In the genomic region with DNA sequence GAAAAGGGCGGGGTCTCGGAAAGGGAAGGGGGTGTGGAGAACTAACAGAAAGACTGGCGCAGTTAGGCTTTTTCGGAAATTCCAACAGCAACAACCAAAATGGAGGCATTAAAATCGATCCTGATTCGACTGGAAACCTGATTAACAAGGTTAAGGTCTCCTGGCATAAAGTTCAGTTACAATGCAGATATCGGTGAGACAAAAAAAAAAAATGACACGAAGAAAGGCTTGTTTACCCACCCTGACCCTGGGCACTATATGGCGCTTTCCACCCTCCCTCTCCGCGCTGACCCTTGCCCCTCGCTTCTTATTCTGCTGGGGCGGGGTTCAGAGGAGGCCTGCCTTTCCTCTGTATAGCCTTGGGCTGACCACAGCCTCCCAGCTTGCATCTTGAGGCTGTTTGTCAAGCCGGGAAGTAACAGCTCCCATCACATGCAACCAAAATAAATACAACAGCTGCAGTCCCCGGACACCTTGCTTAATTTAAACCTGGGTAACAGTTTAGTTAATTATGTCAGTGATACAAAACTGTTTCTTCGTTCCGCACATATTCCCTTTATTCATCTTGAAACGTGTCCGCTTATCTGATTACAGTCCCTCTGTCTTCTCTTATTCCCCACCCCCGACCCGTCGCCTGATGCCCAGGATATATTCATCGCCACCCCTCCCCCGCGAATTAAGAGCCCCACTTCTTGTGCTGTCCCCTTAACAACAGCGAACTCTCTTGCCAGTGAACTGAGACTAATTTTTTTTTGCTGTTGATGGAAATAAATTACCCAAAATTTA, we compare ENCODE assay signal across 1 cellular context.
TF ChIP-seq lines count a peak whose summit lies in the region.

No MANE protein-coding gene starts in this region.

TF ChIP-seq in K562, 482 proteins besides CTCF, POLR2A, EP300 and RAD21 (continued from another document and continues in another):
- TF ChIP-seq CTBP1 (IDR thresholded peaks at IDR 0.05; ENCODE audit: borderline replicate concordance) (no peak; the same call in 1 of the 2 replicates), NFYB (IDR thresholded peaks at IDR 0.05; ENCODE audit: extremely low read depth, insufficient read length) (no peak), ZNF121 (CRISPR knock-in tag; conservative IDR thresholded peaks at IDR 0.05) (no peak), CEBPZ (IDR thresholded peaks at IDR 0.05; ENCODE audit: borderline replicate concordance, low read depth, low read length) (no peak), ZNF551 (CRISPR knock-in tag; IDR thresholded peaks at IDR 0.05) (no peak), ZFP91 (CRISPR knock-in tag; IDR thresholded peaks at IDR 0.05) (no peak), ATF6 (CRISPR knock-in tag; IDR thresholded peaks at IDR 0.05) (no peak), ZNF324 (CRISPR knock-in tag; IDR thresholded peaks at IDR 0.05) (no peak), RHOXF2B (CRISPR knock-in tag; conservative IDR thresholded peaks at IDR 0.05) (no peak), SIRT6 (IDR thresholded peaks at IDR 0.05; ENCODE audit: low read depth, low read length) (no peak), CREM (IDR thresholded peaks at IDR 0.05; ENCODE audit: low read depth) (no peak; the same call in 1 of the 2 replicates), ZNF76 (CRISPR knock-in tag; IDR thresholded peaks at IDR 0.05; ENCODE audit: borderline replicate concordance) (no peak), MAFF (IDR thresholded peaks at IDR 0.05; ENCODE audit: low read length) (no peak), HDAC1 (IDR thresholded peaks at IDR 0.05) (peak in 1 of 2 experiments; percentile 66; a peak in 1 of 4 replicates), PTTG1 (tag; IDR thresholded peaks at IDR 0.05; ENCODE audit: low read depth) (no peak), RFX1 (IDR thresholded peaks at IDR 0.05) (peak; percentile 46; the same call in 1 of the 2 replicates), ZHX1 (conservative IDR thresholded peaks at IDR 0.05; ENCODE audit: low read length) (0 out of 2 replicates have a peak, but pooled peaks have one; percentile 63), NFE2L1 (tag; IDR thresholded peaks at IDR 0.05; ENCODE audit: borderline replicate concordance, low read depth) (no peak), YY1 (IDR thresholded peaks at IDR 0.05; ENCODE audit: borderline replicate concordance in 1 of 3, control insufficient read depth in 1 of 3, extremely low read depth in 1 of 3, insufficient read depth in 3 of 3, insufficient read length in 1 of 3, insufficient replicate concordance in 2 of 3, low read depth in 1 of 3, low read length in 2 of 3) (peak; percentile 16 to 66 (median 27)), ZNF140 (CRISPR knock-in tag; IDR thresholded peaks at IDR 0.05) (no peak), RFX7 (CRISPR knock-in tag; IDR thresholded peaks at IDR 0.05) (no peak), SRSF9 (IDR thresholded peaks at IDR 0.05; ENCODE audit: borderline replicate concordance, low read depth, low read length) (no peak), NELFE (IDR thresholded peaks at IDR 0.05; ENCODE audit: insufficient read depth, insufficient read length) (no peak), CREB3L1 (IDR thresholded peaks at IDR 0.05; ENCODE audit: borderline replicate concordance, low read depth) (no peak), FOXA3 (CRISPR knock-in tag; conservative IDR thresholded peaks at IDR 0.05 in 1 of 2, IDR thresholded peaks at IDR 0.05 in 1 of 2) (peak; percentile 67 to 94), EHMT2 (IDR thresholded peaks at IDR 0.05) (no peak; the same call in 1 of the 2 replicates), PRDM10 (IDR thresholded peaks at IDR 0.05; ENCODE audit: partially characterized antibody) (peak; percentile 98), SAFB (IDR thresholded peaks at IDR 0.05; ENCODE audit: borderline replicate concordance, low read depth, low read length) (no peak)
- TF ChIP-seq, protein P1, sequence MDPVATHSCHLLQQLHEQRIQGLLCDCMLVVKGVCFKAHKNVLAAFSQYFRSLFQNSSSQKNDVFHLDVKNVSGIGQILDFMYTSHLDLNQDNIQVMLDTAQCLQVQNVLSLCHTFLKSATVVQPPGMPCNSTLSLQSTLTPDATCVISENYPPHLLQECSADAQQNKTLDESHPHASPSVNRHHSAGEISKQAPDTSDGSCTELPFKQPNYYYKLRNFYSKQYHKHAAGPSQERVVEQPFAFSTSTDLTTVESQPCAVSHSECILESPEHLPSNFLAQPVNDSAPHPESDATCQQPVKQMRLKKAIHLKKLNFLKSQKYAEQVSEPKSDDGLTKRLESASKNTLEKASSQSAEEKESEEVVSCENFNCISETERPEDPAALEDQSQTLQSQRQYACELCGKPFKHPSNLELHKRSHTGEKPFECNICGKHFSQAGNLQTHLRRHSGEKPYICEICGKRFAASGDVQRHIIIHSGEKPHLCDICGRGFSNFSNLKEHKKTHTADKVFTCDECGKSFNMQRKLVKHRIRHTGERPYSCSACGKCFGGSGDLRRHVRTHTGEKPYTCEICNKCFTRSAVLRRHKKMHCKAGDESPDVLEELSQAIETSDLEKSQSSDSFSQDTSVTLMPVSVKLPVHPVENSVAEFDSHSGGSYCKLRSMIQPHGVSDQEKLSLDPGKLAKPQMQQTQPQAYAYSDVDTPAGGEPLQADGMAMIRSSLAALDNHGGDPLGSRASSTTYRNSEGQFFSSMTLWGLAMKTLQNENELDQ (CRISPR knock-in tag; IDR thresholded peaks at IDR 0.05; ENCODE audit: borderline replicate concordance), result no peak
- TF ChIP-seq, protein P2, sequence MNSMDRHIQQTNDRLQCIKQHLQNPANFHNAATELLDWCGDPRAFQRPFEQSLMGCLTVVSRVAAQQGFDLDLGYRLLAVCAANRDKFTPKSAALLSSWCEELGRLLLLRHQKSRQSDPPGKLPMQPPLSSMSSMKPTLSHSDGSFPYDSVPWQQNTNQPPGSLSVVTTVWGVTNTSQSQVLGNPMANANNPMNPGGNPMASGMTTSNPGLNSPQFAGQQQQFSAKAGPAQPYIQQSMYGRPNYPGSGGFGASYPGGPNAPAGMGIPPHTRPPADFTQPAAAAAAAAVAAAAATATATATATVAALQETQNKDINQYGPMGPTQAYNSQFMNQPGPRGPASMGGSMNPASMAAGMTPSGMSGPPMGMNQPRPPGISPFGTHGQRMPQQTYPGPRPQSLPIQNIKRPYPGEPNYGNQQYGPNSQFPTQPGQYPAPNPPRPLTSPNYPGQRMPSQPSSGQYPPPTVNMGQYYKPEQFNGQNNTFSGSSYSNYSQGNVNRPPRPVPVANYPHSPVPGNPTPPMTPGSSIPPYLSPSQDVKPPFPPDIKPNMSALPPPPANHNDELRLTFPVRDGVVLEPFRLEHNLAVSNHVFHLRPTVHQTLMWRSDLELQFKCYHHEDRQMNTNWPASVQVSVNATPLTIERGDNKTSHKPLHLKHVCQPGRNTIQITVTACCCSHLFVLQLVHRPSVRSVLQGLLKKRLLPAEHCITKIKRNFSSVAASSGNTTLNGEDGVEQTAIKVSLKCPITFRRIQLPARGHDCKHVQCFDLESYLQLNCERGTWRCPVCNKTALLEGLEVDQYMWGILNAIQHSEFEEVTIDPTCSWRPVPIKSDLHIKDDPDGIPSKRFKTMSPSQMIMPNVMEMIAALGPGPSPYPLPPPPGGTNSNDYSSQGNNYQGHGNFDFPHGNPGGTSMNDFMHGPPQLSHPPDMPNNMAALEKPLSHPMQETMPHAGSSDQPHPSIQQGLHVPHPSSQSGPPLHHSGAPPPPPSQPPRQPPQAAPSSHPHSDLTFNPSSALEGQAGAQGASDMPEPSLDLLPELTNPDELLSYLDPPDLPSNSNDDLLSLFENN (IDR thresholded peaks at IDR 0.05; ENCODE audit: low read depth in 2 of 2, low read length in 2 of 2), result peak in 1 of 2 experiments; percentile 58; a peak in 2 of 4 replicates
